35 cellular contexts compared by ENCODE assay signal in the genomic region with DNA sequence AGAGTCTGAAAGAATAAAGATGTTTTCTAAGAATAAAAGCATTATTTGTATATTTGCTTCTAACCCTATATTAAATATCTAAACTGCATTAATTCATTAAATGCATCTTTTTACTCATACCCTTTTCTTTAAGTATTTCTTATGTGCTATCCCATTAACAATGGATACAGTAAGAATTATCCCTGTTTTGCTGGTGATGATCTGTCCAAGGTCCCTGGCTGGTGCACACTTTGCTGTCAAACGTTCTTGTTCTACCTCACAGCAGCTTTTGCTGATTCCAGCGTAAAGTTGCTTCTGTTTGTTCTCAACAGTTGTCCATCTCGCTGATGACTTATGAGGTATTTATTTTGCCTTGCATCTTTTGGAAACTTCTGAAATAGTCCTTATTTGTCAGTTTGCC.
"Had no signal": no experiment of that assay in that cellular context is flagged by ENCODE, and none has a peak within 500 bp of the region (broad histone marks: within the 10 kb centered on the region; RNA-seq: fewer than 3 reads in every experiment).

No MANE protein-coding gene starts in this region.

- H3K9me3 ChIP-seq: MG63 had no signal

- H3K27me3 ChIP-seq: MG63 had no signal

- H3K36me3 ChIP-seq: MG63 had no signal

- DNase-seq: Karpas-422, Kasumi-1, MG63, MM.1S, MV-4-11, NCI-H1048, NCI-H1092, NCI-H1092 treated with DMSO at 0.1 percent for 48 hours, NCI-H1105, NCI-H1105 treated with DMSO at 0.1 percent for 48 hours, NCI-H1417, NCI-H1417 treated with DMSO at 0.1 percent for 48 hours, NCI-H1436, NCI-H1436 treated with DMSO at 0.1 percent for 48 hours, NCI-H146, NCI-H1694, NCI-H1694 treated with DMSO at 0.1 percent for 48 hours, NCI-H187, NCI-H187 treated with DMSO at 0.1 percent for 48 hours, NCI-H1930, NCI-H2029, NCI-H2029 treated with DMSO at 0.1 percent for 48 hours, NCI-H2081, NCI-H2081 treated with DMSO at 0.1 percent for 48 hours, NCI-H2107, NCI-H2171, NCI-H2171 treated with DMSO at 0.1 percent for 48 hours, NCI-H2227 treated with DMSO at 0.1 percent for 48 hours, NCI-H226, NCI-H345, NCI-H446, NCI-H446 treated with DMSO at 0.1 percent for 48 hours, NCI-H510A, NCI-H510A treated with DMSO at 0.1 percent for 48 hours, NCI-H524 had no signal

- H3K4me3 ChIP-seq: MG63 had no signal
